Comparison of ENCODE assay signal across 20 cellular contexts in genomic region chr2:65456074-65456473, GRCh38. TPM values are rescaled to one million over a fixed set of nuclear protein-coding genes. Genes with fewer than 3 reads are reported as not detected.
DNase-seq lines count a peak whose midpoint lies in the region; ATAC-seq, FAIRE-seq and TF ChIP-seq lines count a peak whose summit lies in the region.
"Had no signal": no experiment of that assay in that cellular context is flagged by ENCODE, and none has a peak within 500 bp of the region (broad histone marks: within the 10 kb centered on the region; RNA-seq: fewer than 3 reads in every experiment).

No MANE protein-coding gene starts in this region.

- POLR2A ChIA-PET in PC-3 (lab: Charles Lee; ENCODE audit: unreplicated experiment), result no interaction called here

- ATAC-seq in PC-3 (peak; percentile 76), HG03442 (IDR thresholded peaks at IDR 0.05; ENCODE audit: unreplicated experiment) (no peak)
- ATAC-seq: mucosa of descending colon, upper lobe of right lung had no signal

- DNase-seq in EL (peak; percentile 74), PC-3 (peak; percentile 85), choroid plexus epithelial cell (ENCODE audit: low read depth) (peak; percentile 45), non-pigmented ciliary epithelial cell (ENCODE audit: low read depth) (peak; percentile 72), GF-D8 (lab: John Stamatoyannopoulos, UW) (no peak), kidney (no peak)
- no peak for DNase-seq in activated CD8-positive, alpha-beta memory T cell treated with anti-CD3 and anti-CD28 coated beads, Interleukin-2, amount 50 U/mL, for 48 hours
- DNase-seq: activated naive CD4-positive, alpha-beta T cell treated with anti-CD3 and anti-CD28 coated beads for 36 hours; C1 segment of cervical spinal cord; central memory CD4-positive, alpha-beta T cell; glutamatergic neuron; islet precursor cell; mucosa of descending colon; NCI-H1417 treated with DMSO at 0.1 percent for 48 hours; occipital lobe; small intestine; stimulated activated naive CD4-positive, alpha-beta T cell treated with Interleukin-2 at 50 U/mL for 16 hours; upper lobe of right lung had no signal

- no peak overlapping the region for H2AFZ ChIP-seq in PC-3 (ENCODE audit: low read length)
- H2AFZ ChIP-seq: PC-9 had no signal

- FAIRE-seq in kidney (lab: Jason Lieb, UNC), result no peak
- FAIRE-seq: small intestine had no signal

- H3F3A ChIP-seq in PC-3 (ENCODE audit: low read length, unreplicated experiment), result peaks cover 6% of the 10 kb centered on the region

- H3K27me3 ChIP-seq in PC-3 (ENCODE audit: low read length), result no peaks in the 10 kb centered on the region
- H3K27me3 ChIP-seq: upper lobe of right lung had no signal

- H4K20me1 ChIP-seq in PC-3 (ENCODE audit: low read length), result no peaks in the 10 kb centered on the region

- H3K9ac ChIP-seq in PC-3 (ENCODE audit: low read length) (no peak overlapping the region), kidney (ENCODE audit: low read length in 2 of 2) (no peak overlapping the region)

- no peak overlapping the region for H3K4me3 ChIP-seq in PC-3 (ENCODE audit: low read length)
- no peak overlapping the region for H3K4me3 ChIP-seq in choroid plexus epithelial cell (ENCODE audit: low read depth, low read length)
- H3K4me3 ChIP-seq in kidney (ENCODE audit: low read length in 2 of 2), result no peak overlapping the region
- H3K4me3 ChIP-seq: mucosa of descending colon, PC-9, upper lobe of right lung had no signal

- H3K4me1 ChIP-seq in PC-3 (ENCODE audit: insufficient read depth, low read length) (peaks cover 54% of the 10 kb centered on the region), kidney (ENCODE audit: control insufficient read depth in 1 of 2, insufficient read depth in 1 of 2, low read depth in 1 of 2, low read length in 2 of 2) (no peaks in the 10 kb centered on the region)
- H3K4me1 ChIP-seq: upper lobe of right lung had no signal

- BruUV-seq in PC-3 (replicated peaks; lab: Mats Ljungman, UMichigan), result no TSS peak

- no peaks in the 10 kb centered on the region for H3K9me3 ChIP-seq in PC-3 (ENCODE audit: low read length)
- no peaks in the 10 kb centered on the region for H3K9me3 ChIP-seq in kidney (ENCODE audit: control insufficient read depth in 1 of 2, low read length in 2 of 2)
- H3K9me3 ChIP-seq: mucosa of descending colon, upper lobe of right lung had no signal

- peak overlapping the region; percentile 26 for H3K4me2 ChIP-seq in PC-3 (ENCODE audit: low read length)

- TF ChIP-seq CTCF in PC-3 (conservative IDR thresholded peaks at IDR 0.05; ENCODE audit: low read depth, low read length) (no peak), choroid plexus epithelial cell (conservative IDR thresholded peaks at IDR 0.05; ENCODE audit: low read depth, low read length) (no peak), kidney (IDR thresholded peaks at IDR 0.05; ENCODE audit: borderline replicate concordance, extremely low read depth, insufficient read depth) (no peak)

- intact Hi-C loops in PC-3 (cut with micrococcal nuclease) (no loop called here), kidney (cut with DNase I) (no loop called here)

- no peaks in the 10 kb centered on the region for H3K79me2 ChIP-seq in PC-3 (ENCODE audit: low read length)

- CTCF ChIA-PET in PC-3 (lab: Charles Lee), result no interaction called here

- H3K36me3 ChIP-seq in PC-3 (ENCODE audit: low read depth, low read length) (no peaks in the 10 kb centered on the region), kidney (ENCODE audit: control insufficient read depth in 1 of 2, insufficient read depth in 2 of 2, low read length in 2 of 2) (no peaks in the 10 kb centered on the region)
- H3K36me3 ChIP-seq: upper lobe of right lung had no signal

- no peaks in the 10 kb centered on the region for H3K9me2 ChIP-seq in PC-3 (replicated peaks; ENCODE audit: low read length)

- H3K27ac ChIP-seq in PC-3 (ENCODE audit: low read length) (peak overlapping the region; percentile 68), kidney (ENCODE audit: low read depth in 2 of 2, low read length in 2 of 2) (no peak overlapping the region)
- H3K27ac ChIP-seq: upper lobe of right lung had no signal

RNA-seq across cellular contexts. Expression of gene SPRED2, which starts 23.7 kb away (rescaled TPM):
- total RNA-seq in PC-3 (2014; rRNA removed) (16.2 and 18.1 TPM in 2 replicates), kidney (42.3 TPM)
- 8.9 TPM for polyA plus RNA-seq in kidney (ENCODE audit: insufficient read depth, low read depth, low replicate concordance)

Comparison
In these comparisons a context has a peak if more than half of its experiments do, and no peak if none do; other contexts are left out.
1. DNase-seq: peak in EL (single experiment), PC-3 (single experiment), choroid plexus epithelial cell (single experiment) and non-pigmented ciliary epithelial cell (single experiment); none in activated CD8-positive, alpha-beta memory T cell treated with anti-CD3 and anti-CD28 coated beads, Interleukin-2, amount 50 U/mL, for 48 hours (single experiment), GF-D8 (single experiment) and kidney (single experiment).